21 cellular contexts compared by ENCODE assay signal in genomic region chr18:8416212-8417019, GRCh38.
DNase-seq lines count a peak whose midpoint lies in the region; FAIRE-seq and TF ChIP-seq lines count a peak whose summit lies in the region.
"Had no signal": no experiment of that assay in that cellular context is flagged by ENCODE, and none has a peak within 500 bp of the region (broad histone marks: within the 10 kb centered on the region; RNA-seq: fewer than 3 reads in every experiment).

No MANE protein-coding gene starts in this region.

- H3K18ac ChIP-seq in mesendoderm (ENCODE audit: low read length), result no peak overlapping the region

- no peak overlapping the region for H3K56ac ChIP-seq in mesendoderm (ENCODE audit: low read length)

- H3K9ac ChIP-seq in mammary epithelial cell (ENCODE audit: insufficient read depth, low read length) (no peak overlapping the region), mesendoderm (ENCODE audit: low read length) (no peak overlapping the region)

- no peak overlapping the region for H3K4ac ChIP-seq in mesendoderm (ENCODE audit: low read depth, low read length)

- no peak overlapping the region for H2BK120ac ChIP-seq in mesendoderm (ENCODE audit: low read depth, low read length)

- H3K79me1 ChIP-seq in mesendoderm (ENCODE audit: low read length), result no peaks in the 10 kb centered on the region

- CTCF ChIA-PET in HEK293 (lab: Yijun Ruan, JAX) (interaction anchor here (2.6 kb wide), 1 partner anchor 27 kb away, joined by 12 read pairs; no protein-coding TSS in a partner anchor), mammary epithelial cell (lab: Charles Lee; ENCODE audit: low non-redundant PET) (no interaction called here), RWPE1 (lab: Yijun Ruan, JAX) (interaction anchor here (0.7 kb wide), 1 partner anchor 14 kb away, joined by 3 read pairs; no protein-coding TSS in a partner anchor)

- dilution Hi-C loops in mammary epithelial cell (cut with HindIII; ENCODE audit: low sequenced_read_pairs), result no loop called here

- H3K23ac ChIP-seq in mesendoderm (ENCODE audit: low read length), result no peak overlapping the region

- H3K79me2 ChIP-seq in mammary epithelial cell (ENCODE audit: insufficient read depth, low read length), result no peaks in the 10 kb centered on the region
- H3K79me2 ChIP-seq in mesendoderm (ENCODE audit: control insufficient read depth, insufficient read depth, low read length), result no peaks in the 10 kb centered on the region

- peak overlapping the region; percentile 52 for H2AFZ ChIP-seq in mammary epithelial cell (ENCODE audit: low read depth, low read length)

- DNase-seq in Daoy (ENCODE audit: low read depth) (peak; percentile 13), mammary epithelial cell (no peak), mesendoderm (peak; percentile 38), urothelium cell line (ENCODE audit: low spot score) (no peak), RWPE1 (ENCODE audit: low spot score) (no peak)
- DNase-seq in activated CD4-positive, alpha-beta T cell treated with anti-CD3 and anti-CD28 coated beads, Interleukin-2, amount 50 U/mL, for 4 hours, result no peak
- DNase-seq: activated CD4-positive, alpha-beta memory T cell treated with anti-CD3 and anti-CD28 coated beads for 36 hours; activated naive CD4-positive, alpha-beta T cell; effector CD8-positive, alpha-beta T cell; esophagus squamous epithelium; glutamatergic neuron; HCEC 1CT; NCI-H1092; NCI-H2107; NCI-H524 treated with DMSO at 0.1 percent for 48 hours; right cardiac atrium; T-helper 2 cell; thyroid gland had no signal

- H3K36me3 ChIP-seq in HEK293 (ENCODE audit: control insufficient read depth in 2 of 2, insufficient read depth in 1 of 2, low read length in 2 of 2) (no peaks in the 10 kb centered on the region), mammary epithelial cell (ENCODE audit: insufficient read depth, low read length) (no peaks in the 10 kb centered on the region), mesendoderm (ENCODE audit: control insufficient read depth, insufficient read depth, low read length) (no peaks in the 10 kb centered on the region)
- H3K36me3 ChIP-seq: esophagus squamous epithelium, thyroid gland had no signal

- POLR2A ChIA-PET in HEK293 (lab: Yijun Ruan, JAX), result no interaction called here
- POLR2A ChIA-PET in RWPE1 (lab: Yijun Ruan, JAX; ENCODE audit: low non-redundant PET), result no interaction called here

- FAIRE-seq in urothelium cell line (lab: Jason Lieb, UNC), result no peak
- FAIRE-seq: G401.6 had no signal

- no peaks in the 10 kb centered on the region for H4K20me1 ChIP-seq in mammary epithelial cell (ENCODE audit: insufficient read depth, low read length)

- intact Hi-C loops in mammary epithelial cell (cut with micrococcal nuclease), result no loop called here

- H3K4me3 ChIP-seq in HEK293 (ENCODE audit: low read depth, low read length) (no peak overlapping the region), mammary epithelial cell (replicated peaks in 1 of 3; ENCODE audit: insufficient read depth in 1 of 3, low read depth in 2 of 3, low read length in 3 of 3) (no peak overlapping the region), mesendoderm (ENCODE audit: low read length) (no peak overlapping the region)
- H3K4me3 ChIP-seq: esophagus squamous epithelium, lung, thyroid gland had no signal

- BruUV-seq in mammary epithelial cell (replicated peaks; lab: Mats Ljungman, UMichigan), result no TSS peak

- H3K27me3 ChIP-seq in mammary epithelial cell (ENCODE audit: insufficient read depth, low read length) (no peaks in the 10 kb centered on the region), mesendoderm (ENCODE audit: insufficient read depth, low read length, poor library complexity) (no peaks in the 10 kb centered on the region)
- H3K27me3 ChIP-seq: thyroid gland had no signal

- H2AK5ac ChIP-seq in mesendoderm (ENCODE audit: low read length), result no peak overlapping the region

- H2BK5ac ChIP-seq in mesendoderm (ENCODE audit: low read length), result no peak overlapping the region

- no peak overlapping the region for H2BK15ac ChIP-seq in mesendoderm (replicated peaks; ENCODE audit: low read depth)

- H4K8ac ChIP-seq in mesendoderm (ENCODE audit: low read depth, low read length), result no peak overlapping the region

- H3K27ac ChIP-seq in HEK293 (ENCODE audit: extremely low read depth, low read depth, low read length) (no peak overlapping the region), mammary epithelial cell (ENCODE audit: insufficient read depth, low read depth, low read length) (no peak overlapping the region), mesendoderm (ENCODE audit: low read depth, low read length) (no peak overlapping the region), RWPE1 (no peak overlapping the region)
- H3K27ac ChIP-seq: esophagus squamous epithelium, thyroid gland had no signal

- TF ChIP-seq CTCF in HEK293 (tag by site-specific recombination; IDR thresholded peaks at IDR 0.05) (no peak), mammary epithelial cell (conservative IDR thresholded peaks at IDR 0.05 in 1 of 2, IDR thresholded peaks at IDR 0.05 in 1 of 2; ENCODE audit: extremely low read depth in 1 of 2, insufficient read depth in 1 of 2, low read depth in 1 of 2, low read length in 2 of 2) (no peak), RWPE1 (conservative IDR thresholded peaks at IDR 0.05; ENCODE audit: low read depth) (no peak)

- in situ Hi-C loops in mammary epithelial cell (cut with MboI; ENCODE audit: low sequenced_read_pairs in 2 of 2), result no loop called here

- 47% methylated on average over 14 of the region's 15 CpGs for WGBS in mammary epithelial cell (ENCODE audit: low coverage, missing lambda C conversion rate)
- WGBS in mesendoderm (ENCODE audit: extremely low coverage, insufficient coverage, low lambda C conversion rate), result no CpG with 5 or more reads among the region's 15 CpGs

- no peaks in the 10 kb centered on the region for H3K9me3 ChIP-seq in HEK293 (ENCODE audit: control insufficient read depth, insufficient read depth, low read depth, low read length)
- no peaks in the 10 kb centered on the region for H3K9me3 ChIP-seq in mammary epithelial cell (replicated peaks; ENCODE audit: insufficient read depth, low read length)
- H3K9me3 ChIP-seq: thyroid gland had no signal

- peak overlapping the region; percentile 18 for H3K4me2 ChIP-seq in mammary epithelial cell (ENCODE audit: insufficient read depth, low read depth, low read length)
- H3K4me2 ChIP-seq in mesendoderm (ENCODE audit: low read length), result no peak overlapping the region

- H4K5ac ChIP-seq in mesendoderm (ENCODE audit: low read length), result no peak overlapping the region

- no peaks in the 10 kb centered on the region for H3K4me1 ChIP-seq in HEK293 (ENCODE audit: control insufficient read depth, insufficient read depth, low read length)
- peaks cover 6% of the 10 kb centered on the region for H3K4me1 ChIP-seq in mammary epithelial cell (ENCODE audit: insufficient read depth, low read length)
- no peaks in the 10 kb centered on the region for H3K4me1 ChIP-seq in mesendoderm (ENCODE audit: control insufficient read depth, low read depth, low read length)
- H3K4me1 ChIP-seq: esophagus squamous epithelium, thyroid gland had no signal

TF ChIP-seq in HEK293, 187 proteins besides CTCF, POLR2A, EP300 and RAD21:
- TF ChIP-seq YY1 (tag by site-specific recombination; IDR thresholded peaks at IDR 0.05) (no peak), SCRT2 (tag by site-specific recombination; IDR thresholded peaks at IDR 0.05) (0 out of 2 replicates have a peak, but pooled peaks have one; percentile 18), BCL11B (tag by site-specific recombination; IDR thresholded peaks at IDR 0.05; ENCODE audit: low read depth) (no peak)

Comparison
In these comparisons a context has a peak if more than half of its experiments do, and no peak if none do; other contexts are left out.
1. DNase-seq: peak in Daoy (single experiment) and mesendoderm (single experiment); none in mammary epithelial cell (single experiment), urothelium cell line (single experiment), RWPE1 (single experiment) and activated CD4-positive, alpha-beta T cell treated with anti-CD3 and anti-CD28 coated beads, Interleukin-2, amount 50 U/mL, for 4 hours (0 of 2).